Comparison of ENCODE assay signal across 9 cellular contexts in the genomic region with DNA sequence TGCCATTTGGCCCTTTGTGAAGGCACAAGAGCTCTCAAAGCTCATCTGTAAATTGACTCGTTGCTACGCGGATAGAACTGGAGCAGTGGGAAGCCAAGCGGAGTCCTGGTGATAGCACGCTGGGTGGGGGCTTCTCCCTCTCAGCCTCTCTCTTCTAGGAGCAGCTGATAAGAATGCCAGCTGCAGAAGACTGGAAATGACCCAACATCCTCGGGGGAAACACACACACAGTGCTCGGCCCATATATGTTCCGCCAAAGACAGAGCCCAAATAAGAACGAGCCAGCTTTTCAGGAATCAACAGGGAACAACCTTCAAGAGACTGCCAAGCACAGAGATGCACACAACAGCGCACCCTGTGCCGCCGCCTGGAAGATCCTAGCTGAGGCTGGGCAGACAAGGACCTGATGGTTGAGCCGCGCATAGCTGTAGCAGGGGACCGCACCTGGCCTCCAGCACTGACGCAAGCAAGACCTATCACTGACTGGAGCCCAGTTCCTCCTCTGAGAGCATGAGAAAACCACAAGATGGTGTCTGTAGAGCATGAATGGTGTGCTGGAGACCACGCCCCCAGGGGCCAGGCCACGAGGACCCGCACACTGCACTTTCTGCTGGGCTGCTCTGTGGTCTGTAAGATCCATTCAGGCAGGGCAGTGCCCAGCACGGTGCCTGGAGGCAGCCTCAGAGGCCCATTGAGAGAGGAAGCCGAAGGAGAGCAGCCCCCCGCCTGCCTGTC. TPM values are rescaled to one million over a fixed set of nuclear protein-coding genes. Genes with fewer than 3 reads are reported as not detected.
A peak's percentile ranks its signal among the peaks of the same experiment; 100 is the strongest.
DNase-seq lines count a peak whose midpoint lies in the region; ATAC-seq and TF ChIP-seq lines count a peak whose summit lies in the region.
"Had no signal": no experiment of that assay in that cellular context is flagged by ENCODE, and none has a peak within 500 bp of the region (broad histone marks: within the 10 kb centered on the region; RNA-seq: fewer than 3 reads in every experiment).

No MANE protein-coding gene starts in this region.

- intact Hi-C loops in CD4-positive, alpha-beta T cell (cut with DNase I, micrococcal nuclease), result loop anchor here in 1 of 2 experiments (1.0 kb wide), 1 partner anchor 37 kb away; no protein-coding TSS in a partner anchor

- peak; percentile 45 for ATAC-seq in CD4-positive, alpha-beta T cell (ENCODE audit: poor library complexity)
- ATAC-seq in GM19328 (IDR thresholded peaks at IDR 0.05; ENCODE audit: unreplicated experiment) (peak; percentile 39), HG03460 (IDR thresholded peaks at IDR 0.05; ENCODE audit: unreplicated experiment) (peak; percentile 33)
- ATAC-seq: HCT116 had no signal

- no peak overlapping the region for H3K4me3 ChIP-seq in astrocyte of the spinal cord (ENCODE audit: low read depth, low read length)

- H3K27ac ChIP-seq in CD4-positive, alpha-beta T cell (ENCODE audit: low read depth, low read length), result peak overlapping the region; percentile 77
- peak overlapping the region; percentile 46 for H3K27ac ChIP-seq in temporal lobe (ENCODE audit: low read depth, low read length)

- CTCF ChIA-PET in CD4-positive, alpha-beta T cell (lab: Charles Lee), result interaction anchor here (0.5 to 2.1 kb wide), 4 partner anchors 22 to 40 kb away, joined by 3 to 15 read pairs (median 4); a partner anchor contains a TSS

- no peaks in the 10 kb centered on the region for H3K9me3 ChIP-seq in CD4-positive, alpha-beta T cell (ENCODE audit: control insufficient read depth, low read length)

- POLR2A ChIA-PET in CD4-positive, alpha-beta T cell (lab: Charles Lee), result interaction anchor here (0.9 to 2.9 kb wide), 10 partner anchors 9 to 72 kb away, joined by 3 to 26 read pairs (median 6); a partner anchor contains a TSS

- TF ChIP-seq CTCF in CD4-positive, alpha-beta T cell (IDR thresholded peaks at IDR 0.05), result no peak
- no peak for TF ChIP-seq CTCF in astrocyte of the spinal cord (IDR thresholded peaks at IDR 0.05; ENCODE audit: low read depth, low read length)
- TF ChIP-seq CTCF in mesothelial cell of epicardium (IDR thresholded peaks at IDR 0.05; ENCODE audit: unreplicated experiment), result no peak

- peak overlapping the region; percentile 98 for H3K27ac Mint-ChIP-seq in CD4-positive, alpha-beta T cell
- H3K27ac Mint-ChIP-seq in mesothelial cell of epicardium, result peak overlapping the region; percentile 84

- H3K9me3 Mint-ChIP-seq in CD4-positive, alpha-beta T cell, result no peaks in the 10 kb centered on the region
- H3K9me3 Mint-ChIP-seq in mesothelial cell of epicardium, result no peaks in the 10 kb centered on the region

- no peaks in the 10 kb centered on the region for H3K36me3 Mint-ChIP-seq in CD4-positive, alpha-beta T cell (ENCODE audit: low read depth)
- H3K36me3 Mint-ChIP-seq in mesothelial cell of epicardium, result no peaks in the 10 kb centered on the region

- peak overlapping the region; percentile 83 for H3K4me3 Mint-ChIP-seq in CD4-positive, alpha-beta T cell
- H3K4me3 Mint-ChIP-seq in mesothelial cell of epicardium, result peak overlapping the region; percentile 6

- in situ Hi-C loops in astrocyte of the spinal cord (cut with HindIII; ENCODE audit: low sequenced_read_pairs), result no loop called here

- peaks cover 88% of the 10 kb centered on the region for H3K4me1 Mint-ChIP-seq in CD4-positive, alpha-beta T cell (ENCODE audit: low read depth)
- peaks cover 48% of the 10 kb centered on the region for H3K4me1 Mint-ChIP-seq in mesothelial cell of epicardium

- peak; percentile 32 to 70 (median 50) for DNase-seq in CD4-positive, alpha-beta T cell
- peak in 4 of 5 donors; percentile 55 to 84 (median 61) for DNase-seq in T-helper 1 cell
- peak; percentile 16 for DNase-seq in astrocyte of the spinal cord (ENCODE audit: low read depth, low spot score)
- DNase-seq in mesothelial cell of epicardium (ENCODE audit: low spot score in 2 of 2, unreplicated experiment in 2 of 2), result no peak
- DNase-seq in NCI-H774 (lab: John Stamatoyannopoulos, UW), result no peak

- H3K27me3 Mint-ChIP-seq in CD4-positive, alpha-beta T cell, result no peaks in the 10 kb centered on the region
- H3K27me3 Mint-ChIP-seq in mesothelial cell of epicardium (ENCODE audit: low read depth), result no peaks in the 10 kb centered on the region

- no peaks in the 10 kb centered on the region for H3K27me3 ChIP-seq in CD4-positive, alpha-beta T cell (ENCODE audit: control insufficient read depth, insufficient read depth, low read length)

RNA-seq across cellular contexts. Expression of a gene that starts 16.0 kb away (rescaled TPM):
- total RNA-seq in CD4-positive, alpha-beta T cell, result 10 to 100 TPM; 72.3 to 76.3 TPM
- total RNA-seq in mesothelial cell of epicardium (39.7 to 45.4 TPM (median 42.1 TPM) in 3 replicates), temporal lobe (24.3 TPM)

RNA-seq across cellular contexts. Expression of a gene that starts 39.7 kb away (rescaled TPM):
- total RNA-seq in CD4-positive, alpha-beta T cell, result 10 to 100 TPM; 50.4 to 52.4 TPM
- total RNA-seq in mesothelial cell of epicardium, result 13.3 to 15.5 TPM (median 14.0 TPM) in 3 replicates
- 4.2 TPM for total RNA-seq in temporal lobe

RNA-seq across cellular contexts. Expression of a gene that starts 46.0 kb away (rescaled TPM):
- total RNA-seq in CD4-positive, alpha-beta T cell, result 10 to 100 TPM; 47.1 to 48.2 TPM
- total RNA-seq in mesothelial cell of epicardium (73.2 to 80.5 TPM (median 78.4 TPM) in 3 replicates), temporal lobe (15.0 TPM)

Comparison
In these comparisons a context has a peak if more than half of its experiments do, and no peak if none do; other contexts are left out.
1. DNase-seq: peak in CD4-positive, alpha-beta T cell (10 of 10), T-helper 1 cell (4 of 5) and astrocyte of the spinal cord (single experiment); none in mesothelial cell of epicardium (0 of 2) and NCI-H774 (single experiment).
2. Peak in every context shown above with its lines, with median percentiles within 50 percentile points of each other: ATAC-seq.